1 cellular context compared by ENCODE assay signal in the genomic region with DNA sequence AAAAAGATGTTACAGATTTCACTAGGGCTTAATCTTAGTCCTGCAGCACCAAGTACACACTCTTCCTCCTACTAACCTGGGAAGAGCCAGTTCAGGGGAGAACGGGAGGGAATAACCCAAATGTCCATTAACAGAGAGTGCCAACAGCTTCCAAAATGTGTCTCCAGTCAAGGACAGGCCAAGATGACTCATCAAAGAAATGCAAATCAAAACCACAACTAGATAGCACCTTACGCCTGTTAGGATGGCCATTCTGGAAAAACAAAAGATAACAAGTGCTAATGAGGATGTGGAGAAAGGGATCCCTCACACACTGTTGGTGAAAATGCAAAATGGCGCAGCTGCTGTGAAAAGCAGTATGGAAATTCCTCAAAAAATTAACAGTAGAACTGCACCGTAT.
TF ChIP-seq lines count a peak whose summit lies in the region.

No MANE protein-coding gene starts in this region.

TF ChIP-seq in K562, 482 proteins besides CTCF, POLR2A, EP300 and RAD21 (continued from another document and continues in another):
- TF ChIP-seq, protein P1, sequence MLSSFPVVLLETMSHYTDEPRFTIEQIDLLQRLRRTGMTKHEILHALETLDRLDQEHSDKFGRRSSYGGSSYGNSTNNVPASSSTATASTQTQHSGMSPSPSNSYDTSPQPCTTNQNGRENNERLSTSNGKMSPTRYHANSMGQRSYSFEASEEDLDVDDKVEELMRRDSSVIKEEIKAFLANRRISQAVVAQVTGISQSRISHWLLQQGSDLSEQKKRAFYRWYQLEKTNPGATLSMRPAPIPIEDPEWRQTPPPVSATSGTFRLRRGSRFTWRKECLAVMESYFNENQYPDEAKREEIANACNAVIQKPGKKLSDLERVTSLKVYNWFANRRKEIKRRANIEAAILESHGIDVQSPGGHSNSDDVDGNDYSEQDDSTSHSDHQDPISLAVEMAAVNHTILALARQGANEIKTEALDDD (IDR thresholded peaks at IDR 0.05) = no peak; the same call in 1 of the 2 replicates
- TF ChIP-seq PTBP1 (IDR thresholded peaks at IDR 0.05; ENCODE audit: low read depth, low read length) (no peak), ERF (CRISPR knock-in tag; IDR thresholded peaks at IDR 0.05) (no peak; the same call in 1 of the 2 replicates), ZNF311 (CRISPR knock-in tag; IDR thresholded peaks at IDR 0.05) (no peak), CXXC5 (CRISPR knock-in tag; IDR thresholded peaks at IDR 0.05) (peak; percentile 43; the same call in 1 of the 2 replicates), NUFIP1 (IDR thresholded peaks at IDR 0.05; ENCODE audit: partially characterized antibody) (no peak), ZFPM2 (CRISPR knock-in tag; IDR thresholded peaks at IDR 0.05) (no peak), PTRF (tag; IDR thresholded peaks at IDR 0.05) (no peak), TEAD1 (CRISPR knock-in tag; IDR thresholded peaks at IDR 0.05) (peak in 1 of 2 experiments; percentile 65; a peak in 1 of 4 replicates), HEY1 (CRISPR knock-in tag; IDR thresholded peaks at IDR 0.05; ENCODE audit: borderline replicate concordance) (0 out of 2 replicates have a peak, but pooled peaks have one; percentile 67), ZNF165 (CRISPR knock-in tag; IDR thresholded peaks at IDR 0.05; ENCODE audit: borderline replicate concordance) (no peak), RBM22 (IDR thresholded peaks at IDR 0.05; ENCODE audit: low read depth, low read length, poor library complexity, severe bottlenecking) (no peak), E2F3 (CRISPR knock-in tag; IDR thresholded peaks at IDR 0.05) (no peak), KLF6 (CRISPR knock-in tag; IDR thresholded peaks at IDR 0.05; ENCODE audit: borderline replicate concordance) (peak; percentile 16; the same call in 1 of the 2 replicates), SETDB1 (IDR thresholded peaks at IDR 0.05; ENCODE audit: low read length) (no peak), BMI1 (IDR thresholded peaks at IDR 0.05; ENCODE audit: low read length) (no peak), FOSL1 (tag; conservative IDR thresholded peaks at IDR 0.05) (peak; percentile 93), CBX2 (IDR thresholded peaks at IDR 0.05; ENCODE audit: insufficient read depth, low read length, poor library complexity, severe bottlenecking) (no peak), YY1 (IDR thresholded peaks at IDR 0.05; ENCODE audit: borderline replicate concordance in 1 of 3, control insufficient read depth in 1 of 3, extremely low read depth in 1 of 3, insufficient read depth in 3 of 3, insufficient read length in 1 of 3, insufficient replicate concordance in 2 of 3, low read depth in 1 of 3, low read length in 2 of 3) (no peak), ZNF644 (tag; IDR thresholded peaks at IDR 0.05; ENCODE audit: low read depth) (no peak), EWSR1 (IDR thresholded peaks at IDR 0.05; ENCODE audit: borderline replicate concordance, low read depth, partially characterized antibody) (no peak), PHF21A (IDR thresholded peaks at IDR 0.05; ENCODE audit: borderline replicate concordance, low read depth) (no peak), ELF4 (CRISPR knock-in tag; IDR thresholded peaks at IDR 0.05) (0 out of 2 replicates have a peak, but pooled peaks have one; percentile 41), ZZZ3 (IDR thresholded peaks at IDR 0.05) (no peak), NRF1 (conservative IDR thresholded peaks at IDR 0.05 in 1 of 2, IDR thresholded peaks at IDR 0.05 in 1 of 2) (no peak), CBFA2T3 (IDR thresholded peaks at IDR 0.05) (peak; percentile 20; the same call in 1 of the 2 replicates), ZNF583 (CRISPR knock-in tag; IDR thresholded peaks at IDR 0.05) (0 out of 2 replicates have a peak, but pooled peaks have one; percentile 18), ZNF444 (CRISPR knock-in tag; IDR thresholded peaks at IDR 0.05) (no peak), RB1 (IDR thresholded peaks at IDR 0.05; ENCODE audit: low read depth) (no peak), SMARCE1 (IDR thresholded peaks at IDR 0.05) (peak; percentile 68; the same call in 1 of the 2 replicates), ZNF695 (CRISPR knock-in tag; IDR thresholded peaks at IDR 0.05) (no peak), ZNF282 (CRISPR knock-in tag; IDR thresholded peaks at IDR 0.05) (no peak), ZFP1 (CRISPR knock-in tag; IDR thresholded peaks at IDR 0.05) (no peak), RBM34 (IDR thresholded peaks at IDR 0.05; ENCODE audit: borderline replicate concordance, insufficient read depth, low read length) (no peak), ZNF239 (CRISPR knock-in tag; IDR thresholded peaks at IDR 0.05) (0 out of 2 replicates have a peak, but pooled peaks have one; percentile 27), BRCA1 (IDR thresholded peaks at IDR 0.05) (no peak), BRCA1 (CRISPR knock-in tag; IDR thresholded peaks at IDR 0.05) (no peak), ZKSCAN1 (IDR thresholded peaks at IDR 0.05; ENCODE audit: low read depth, low read length) (no peak), OTX1 (CRISPR knock-in tag; IDR thresholded peaks at IDR 0.05) (peak; percentile 39; the same call in 1 of the 2 replicates), RBM39 (optimal IDR thresholded peaks at IDR 0.05; ENCODE audit: low read depth, low read length) (no peak), RBM14 (IDR thresholded peaks at IDR 0.05; ENCODE audit: borderline replicate concordance, insufficient read depth, low read depth, low read length) (no peak)
- TF ChIP-seq, protein P2, sequence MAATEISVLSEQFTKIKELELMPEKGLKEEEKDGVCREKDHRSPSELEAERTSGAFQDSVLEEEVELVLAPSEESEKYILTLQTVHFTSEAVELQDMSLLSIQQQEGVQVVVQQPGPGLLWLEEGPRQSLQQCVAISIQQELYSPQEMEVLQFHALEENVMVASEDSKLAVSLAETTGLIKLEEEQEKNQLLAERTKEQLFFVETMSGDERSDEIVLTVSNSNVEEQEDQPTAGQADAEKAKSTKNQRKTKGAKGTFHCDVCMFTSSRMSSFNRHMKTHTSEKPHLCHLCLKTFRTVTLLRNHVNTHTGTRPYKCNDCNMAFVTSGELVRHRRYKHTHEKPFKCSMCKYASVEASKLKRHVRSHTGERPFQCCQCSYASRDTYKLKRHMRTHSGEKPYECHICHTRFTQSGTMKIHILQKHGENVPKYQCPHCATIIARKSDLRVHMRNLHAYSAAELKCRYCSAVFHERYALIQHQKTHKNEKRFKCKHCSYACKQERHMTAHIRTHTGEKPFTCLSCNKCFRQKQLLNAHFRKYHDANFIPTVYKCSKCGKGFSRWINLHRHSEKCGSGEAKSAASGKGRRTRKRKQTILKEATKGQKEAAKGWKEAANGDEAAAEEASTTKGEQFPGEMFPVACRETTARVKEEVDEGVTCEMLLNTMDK (IDR thresholded peaks at IDR 0.05; ENCODE audit: borderline replicate concordance, insufficient read depth, low read depth, low read length, poor library complexity, severe bottlenecking) = no peak
- TF ChIP-seq, protein P3, sequence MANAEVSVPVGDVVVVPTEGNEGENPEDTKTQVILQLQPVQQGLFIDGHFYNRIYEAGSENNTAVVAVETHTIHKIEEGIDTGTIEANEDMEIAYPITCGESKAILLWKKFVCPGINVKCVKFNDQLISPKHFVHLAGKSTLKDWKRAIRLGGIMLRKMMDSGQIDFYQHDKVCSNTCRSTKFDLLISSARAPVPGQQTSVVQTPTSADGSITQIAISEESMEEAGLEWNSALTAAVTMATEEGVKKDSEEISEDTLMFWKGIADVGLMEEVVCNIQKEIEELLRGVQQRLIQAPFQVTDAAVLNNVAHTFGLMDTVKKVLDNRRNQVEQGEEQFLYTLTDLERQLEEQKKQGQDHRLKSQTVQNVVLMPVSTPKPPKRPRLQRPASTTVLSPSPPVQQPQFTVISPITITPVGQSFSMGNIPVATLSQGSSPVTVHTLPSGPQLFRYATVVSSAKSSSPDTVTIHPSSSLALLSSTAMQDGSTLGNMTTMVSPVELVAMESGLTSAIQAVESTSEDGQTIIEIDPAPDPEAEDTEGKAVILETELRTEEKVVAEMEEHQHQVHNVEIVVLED (CRISPR knock-in tag; IDR thresholded peaks at IDR 0.05) = peak; percentile 42; the same call in 1 of the 2 replicates
- TF ChIP-seq, protein P4, sequence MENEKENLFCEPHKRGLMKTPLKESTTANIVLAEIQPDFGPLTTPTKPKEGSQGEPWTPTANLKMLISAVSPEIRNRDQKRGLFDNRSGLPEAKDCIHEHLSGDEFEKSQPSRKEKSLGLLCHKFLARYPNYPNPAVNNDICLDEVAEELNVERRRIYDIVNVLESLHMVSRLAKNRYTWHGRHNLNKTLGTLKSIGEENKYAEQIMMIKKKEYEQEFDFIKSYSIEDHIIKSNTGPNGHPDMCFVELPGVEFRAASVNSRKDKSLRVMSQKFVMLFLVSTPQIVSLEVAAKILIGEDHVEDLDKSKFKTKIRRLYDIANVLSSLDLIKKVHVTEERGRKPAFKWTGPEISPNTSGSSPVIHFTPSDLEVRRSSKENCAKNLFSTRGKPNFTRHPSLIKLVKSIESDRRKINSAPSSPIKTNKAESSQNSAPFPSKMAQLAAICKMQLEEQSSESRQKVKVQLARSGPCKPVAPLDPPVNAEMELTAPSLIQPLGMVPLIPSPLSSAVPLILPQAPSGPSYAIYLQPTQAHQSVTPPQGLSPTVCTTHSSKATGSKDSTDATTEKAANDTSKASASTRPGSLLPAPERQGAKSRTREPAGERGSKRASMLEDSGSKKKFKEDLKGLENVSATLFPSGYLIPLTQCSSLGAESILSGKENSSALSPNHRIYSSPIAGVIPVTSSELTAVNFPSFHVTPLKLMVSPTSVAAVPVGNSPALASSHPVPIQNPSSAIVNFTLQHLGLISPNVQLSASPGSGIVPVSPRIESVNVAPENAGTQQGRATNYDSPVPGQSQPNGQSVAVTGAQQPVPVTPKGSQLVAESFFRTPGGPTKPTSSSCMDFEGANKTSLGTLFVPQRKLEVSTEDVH (IDR thresholded peaks at IDR 0.05; ENCODE audit: low read depth, partially characterized antibody) = no peak
- TF ChIP-seq, protein P5, sequence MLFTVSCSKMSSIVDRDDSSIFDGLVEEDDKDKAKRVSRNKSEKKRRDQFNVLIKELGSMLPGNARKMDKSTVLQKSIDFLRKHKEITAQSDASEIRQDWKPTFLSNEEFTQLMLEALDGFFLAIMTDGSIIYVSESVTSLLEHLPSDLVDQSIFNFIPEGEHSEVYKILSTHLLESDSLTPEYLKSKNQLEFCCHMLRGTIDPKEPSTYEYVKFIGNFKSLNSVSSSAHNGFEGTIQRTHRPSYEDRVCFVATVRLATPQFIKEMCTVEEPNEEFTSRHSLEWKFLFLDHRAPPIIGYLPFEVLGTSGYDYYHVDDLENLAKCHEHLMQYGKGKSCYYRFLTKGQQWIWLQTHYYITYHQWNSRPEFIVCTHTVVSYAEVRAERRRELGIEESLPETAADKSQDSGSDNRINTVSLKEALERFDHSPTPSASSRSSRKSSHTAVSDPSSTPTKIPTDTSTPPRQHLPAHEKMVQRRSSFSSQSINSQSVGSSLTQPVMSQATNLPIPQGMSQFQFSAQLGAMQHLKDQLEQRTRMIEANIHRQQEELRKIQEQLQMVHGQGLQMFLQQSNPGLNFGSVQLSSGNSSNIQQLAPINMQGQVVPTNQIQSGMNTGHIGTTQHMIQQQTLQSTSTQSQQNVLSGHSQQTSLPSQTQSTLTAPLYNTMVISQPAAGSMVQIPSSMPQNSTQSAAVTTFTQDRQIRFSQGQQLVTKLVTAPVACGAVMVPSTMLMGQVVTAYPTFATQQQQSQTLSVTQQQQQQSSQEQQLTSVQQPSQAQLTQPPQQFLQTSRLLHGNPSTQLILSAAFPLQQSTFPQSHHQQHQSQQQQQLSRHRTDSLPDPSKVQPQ (CRISPR knock-in tag; IDR thresholded peaks at IDR 0.05; ENCODE audit: borderline replicate concordance) = 0 out of 2 replicates have a peak, but pooled peaks have one; percentile 32
- TF ChIP-seq, protein P6, sequence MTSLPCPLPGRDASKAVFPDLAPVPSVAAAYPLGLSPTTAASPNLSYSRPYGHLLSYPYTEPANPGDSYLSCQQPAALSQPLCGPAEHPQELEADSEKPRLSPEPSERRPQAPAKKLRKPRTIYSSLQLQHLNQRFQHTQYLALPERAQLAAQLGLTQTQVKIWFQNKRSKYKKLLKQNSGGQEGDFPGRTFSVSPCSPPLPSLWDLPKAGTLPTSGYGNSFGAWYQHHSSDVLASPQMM (CRISPR knock-in tag; IDR thresholded peaks at IDR 0.05) = no peak
- TF ChIP-seq, protein P7, sequence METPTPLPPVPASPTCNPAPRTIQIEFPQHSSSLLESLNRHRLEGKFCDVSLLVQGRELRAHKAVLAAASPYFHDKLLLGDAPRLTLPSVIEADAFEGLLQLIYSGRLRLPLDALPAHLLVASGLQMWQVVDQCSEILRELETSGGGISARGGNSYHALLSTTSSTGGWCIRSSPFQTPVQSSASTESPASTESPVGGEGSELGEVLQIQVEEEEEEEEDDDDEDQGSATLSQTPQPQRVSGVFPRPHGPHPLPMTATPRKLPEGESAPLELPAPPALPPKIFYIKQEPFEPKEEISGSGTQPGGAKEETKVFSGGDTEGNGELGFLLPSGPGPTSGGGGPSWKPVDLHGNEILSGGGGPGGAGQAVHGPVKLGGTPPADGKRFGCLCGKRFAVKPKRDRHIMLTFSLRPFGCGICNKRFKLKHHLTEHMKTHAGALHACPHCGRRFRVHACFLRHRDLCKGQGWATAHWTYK (CRISPR knock-in tag; IDR thresholded peaks at IDR 0.05) = no peak
- TF ChIP-seq, protein P8, sequence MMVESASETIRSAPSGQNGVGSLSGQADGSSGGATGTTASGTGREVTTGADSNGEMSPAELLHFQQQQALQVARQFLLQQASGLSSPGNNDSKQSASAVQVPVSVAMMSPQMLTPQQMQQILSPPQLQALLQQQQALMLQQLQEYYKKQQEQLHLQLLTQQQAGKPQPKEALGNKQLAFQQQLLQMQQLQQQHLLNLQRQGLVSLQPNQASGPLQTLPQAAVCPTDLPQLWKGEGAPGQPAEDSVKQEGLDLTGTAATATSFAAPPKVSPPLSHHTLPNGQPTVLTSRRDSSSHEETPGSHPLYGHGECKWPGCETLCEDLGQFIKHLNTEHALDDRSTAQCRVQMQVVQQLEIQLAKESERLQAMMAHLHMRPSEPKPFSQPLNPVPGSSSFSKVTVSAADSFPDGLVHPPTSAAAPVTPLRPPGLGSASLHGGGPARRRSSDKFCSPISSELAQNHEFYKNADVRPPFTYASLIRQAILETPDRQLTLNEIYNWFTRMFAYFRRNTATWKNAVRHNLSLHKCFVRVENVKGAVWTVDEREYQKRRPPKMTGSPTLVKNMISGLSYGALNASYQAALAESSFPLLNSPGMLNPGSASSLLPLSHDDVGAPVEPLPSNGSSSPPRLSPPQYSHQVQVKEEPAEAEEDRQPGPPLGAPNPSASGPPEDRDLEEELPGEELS (CRISPR knock-in tag; IDR thresholded peaks at IDR 0.05; ENCODE audit: borderline replicate concordance) = no peak
- TF ChIP-seq, protein P9, sequence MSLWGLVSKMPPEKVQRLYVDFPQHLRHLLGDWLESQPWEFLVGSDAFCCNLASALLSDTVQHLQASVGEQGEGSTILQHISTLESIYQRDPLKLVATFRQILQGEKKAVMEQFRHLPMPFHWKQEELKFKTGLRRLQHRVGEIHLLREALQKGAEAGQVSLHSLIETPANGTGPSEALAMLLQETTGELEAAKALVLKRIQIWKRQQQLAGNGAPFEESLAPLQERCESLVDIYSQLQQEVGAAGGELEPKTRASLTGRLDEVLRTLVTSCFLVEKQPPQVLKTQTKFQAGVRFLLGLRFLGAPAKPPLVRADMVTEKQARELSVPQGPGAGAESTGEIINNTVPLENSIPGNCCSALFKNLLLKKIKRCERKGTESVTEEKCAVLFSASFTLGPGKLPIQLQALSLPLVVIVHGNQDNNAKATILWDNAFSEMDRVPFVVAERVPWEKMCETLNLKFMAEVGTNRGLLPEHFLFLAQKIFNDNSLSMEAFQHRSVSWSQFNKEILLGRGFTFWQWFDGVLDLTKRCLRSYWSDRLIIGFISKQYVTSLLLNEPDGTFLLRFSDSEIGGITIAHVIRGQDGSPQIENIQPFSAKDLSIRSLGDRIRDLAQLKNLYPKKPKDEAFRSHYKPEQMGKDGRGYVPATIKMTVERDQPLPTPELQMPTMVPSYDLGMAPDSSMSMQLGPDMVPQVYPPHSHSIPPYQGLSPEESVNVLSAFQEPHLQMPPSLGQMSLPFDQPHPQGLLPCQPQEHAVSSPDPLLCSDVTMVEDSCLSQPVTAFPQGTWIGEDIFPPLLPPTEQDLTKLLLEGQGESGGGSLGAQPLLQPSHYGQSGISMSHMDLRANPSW (CRISPR knock-in tag; IDR thresholded peaks at IDR 0.05) = no peak
